In genomic region chr3:46971742-46972141, GRCh38 we compare ENCODE assay signal across 11 cellular contexts. TPM values are rescaled to one million over a fixed set of nuclear protein-coding genes. Genes with fewer than 3 reads are reported as not detected.
A peak's percentile ranks its signal among the peaks of the same experiment; 100 is the strongest.
DNase-seq lines count a peak whose midpoint lies in the region; ATAC-seq and TF ChIP-seq lines count a peak whose summit lies in the region.
"Had no signal": no experiment of that assay in that cellular context is flagged by ENCODE, and none has a peak within 500 bp of the region (broad histone marks: within the 10 kb centered on the region; RNA-seq: fewer than 3 reads in every experiment).

No MANE protein-coding gene starts in this region.

- peaks cover 5% of the 10 kb centered on the region for H3K27me3 Mint-ChIP-seq in activated naive CD4-positive, alpha-beta T cell treated with anti-CD3 and anti-CD28 coated beads, Interleukin-2, amount 10 ng/mL, durations not matched to agents 7 days and 5 days
- peaks cover 8% of the 10 kb centered on the region for H3K27me3 Mint-ChIP-seq in endothelial cell (ENCODE audit: unreplicated experiment)
- H3K27me3 Mint-ChIP-seq in stimulated activated naive CD8-positive, alpha-beta T cell treated with anti-CD3 and anti-CD28 coated beads, Interleukin-15, amount 100 ng/mL, for 72 hours = no peaks in the 10 kb centered on the region

- H3K9me3 Mint-ChIP-seq in activated naive CD4-positive, alpha-beta T cell treated with anti-CD3 and anti-CD28 coated beads, Interleukin-2, amount 10 ng/mL, durations not matched to agents 7 days and 5 days = no peaks in the 10 kb centered on the region
- H3K9me3 Mint-ChIP-seq in endothelial cell (ENCODE audit: unreplicated experiment) = no peaks in the 10 kb centered on the region
- no peaks in the 10 kb centered on the region for H3K9me3 Mint-ChIP-seq in stimulated activated naive CD8-positive, alpha-beta T cell treated with anti-CD3 and anti-CD28 coated beads, Interleukin-15, amount 100 ng/mL, for 72 hours

- H3K36me3 ChIP-seq in OCI-LY7 (ENCODE audit: insufficient read depth, low read length) = peaks cover 86% of the 10 kb centered on the region
- H3K36me3 ChIP-seq: vagina had no signal

- intact Hi-C loops in OCI-LY7 (cut with micrococcal nuclease; ENCODE audit: unreplicated experiment) = loop anchor here (1.0 to 5.0 kb wide), 3 partner anchors 19 to 424 kb away; no protein-coding TSS in a partner anchor

- peaks cover 95% of the 10 kb centered on the region for H3K79me2 ChIP-seq in OCI-LY7 (ENCODE audit: insufficient read depth, low read depth, low read length)

- TF ChIP-seq CTCF in OCI-LY7 (conservative IDR thresholded peaks at IDR 0.05; ENCODE audit: low read length) = 0 out of 2 replicates have a peak, but pooled peaks have one; percentile 13
- no peak for TF ChIP-seq CTCF in endothelial cell (IDR thresholded peaks at IDR 0.05; ENCODE audit: unreplicated experiment)

- peak overlapping the region; percentile 89 for H3K27ac Mint-ChIP-seq in activated naive CD4-positive, alpha-beta T cell treated with anti-CD3 and anti-CD28 coated beads, Interleukin-2, amount 10 ng/mL, durations not matched to agents 7 days and 5 days
- H3K27ac Mint-ChIP-seq in endothelial cell (ENCODE audit: unreplicated experiment) = peak overlapping the region; percentile 34
- peak overlapping the region; percentile 84 to 95 for H3K27ac Mint-ChIP-seq in stimulated activated naive CD8-positive, alpha-beta T cell treated with anti-CD3 and anti-CD28 coated beads, Interleukin-15, amount 100 ng/mL, for 72 hours

- H3K9me3 ChIP-seq in OCI-LY7 (ENCODE audit: low read length) = no peaks in the 10 kb centered on the region
- H3K9me3 ChIP-seq: vagina had no signal

- no peak overlapping the region for H2AFZ ChIP-seq in OCI-LY7 (ENCODE audit: low read length)

- peak overlapping the region; percentile 56 for H3K4me3 ChIP-seq in OCI-LY7 (ENCODE audit: low read depth, low read length, poor library complexity, severe bottlenecking)
- H3K4me3 ChIP-seq: vagina had no signal

- POLR2A ChIA-PET in OCI-LY7 (lab: Charles Lee) = interaction anchor here (1.1 kb wide), 1 partner anchor 13 kb away, joined by 3 read pairs; no protein-coding TSS in a partner anchor

- H3K27ac ChIP-seq in OCI-LY7 (ENCODE audit: low read depth, low read length, poor library complexity, severe bottlenecking) = peak overlapping the region; percentile 87
- H3K27ac ChIP-seq: vagina had no signal

- H3K36me3 Mint-ChIP-seq in activated naive CD4-positive, alpha-beta T cell treated with anti-CD3 and anti-CD28 coated beads, Interleukin-2, amount 10 ng/mL, durations not matched to agents 7 days and 5 days = peaks cover 46% of the 10 kb centered on the region
- peaks cover 14% of the 10 kb centered on the region for H3K36me3 Mint-ChIP-seq in endothelial cell (ENCODE audit: low read depth, unreplicated experiment)

- peak overlapping the region; percentile 88 for H3K4me2 ChIP-seq in OCI-LY7 (ENCODE audit: low read length)

- H3K4me1 ChIP-seq in OCI-LY7 (ENCODE audit: insufficient read depth, low read length, poor library complexity, severe bottlenecking) = peaks cover 84% of the 10 kb centered on the region

- peaks cover 85% of the 10 kb centered on the region for H3K4me1 Mint-ChIP-seq in activated naive CD4-positive, alpha-beta T cell treated with anti-CD3 and anti-CD28 coated beads, Interleukin-2, amount 10 ng/mL, durations not matched to agents 7 days and 5 days
- H3K4me1 Mint-ChIP-seq in endothelial cell (ENCODE audit: unreplicated experiment) = peaks cover 43% of the 10 kb centered on the region
- peaks cover 91% of the 10 kb centered on the region for H3K4me1 Mint-ChIP-seq in stimulated activated naive CD8-positive, alpha-beta T cell treated with anti-CD3 and anti-CD28 coated beads, Interleukin-15, amount 100 ng/mL, for 72 hours

- ATAC-seq in stimulated activated naive CD8-positive, alpha-beta T cell treated with anti-CD3 and anti-CD28 coated beads, Interleukin-15, amount 100 ng/mL, for 72 hours = no peak

- H3K4me3 Mint-ChIP-seq in activated naive CD4-positive, alpha-beta T cell treated with anti-CD3 and anti-CD28 coated beads, Interleukin-2, amount 10 ng/mL, durations not matched to agents 7 days and 5 days = peak overlapping the region; percentile 39
- H3K4me3 Mint-ChIP-seq in endothelial cell (ENCODE audit: unreplicated experiment) = peak overlapping the region; percentile 7
- peak overlapping the region; percentile 76 to 86 for H3K4me3 Mint-ChIP-seq in stimulated activated naive CD8-positive, alpha-beta T cell treated with anti-CD3 and anti-CD28 coated beads, Interleukin-15, amount 100 ng/mL, for 72 hours

- CTCF ChIA-PET in activated naive CD4-positive, alpha-beta T cell treated with anti-CD3 and anti-CD28 coated beads, Interleukin-2, amount 10 ng/mL, durations not matched to agents 7 days and 5 days (lab: Charles Lee) = no interaction called here
- CTCF ChIA-PET in OCI-LY7 (lab: Charles Lee; ENCODE audit: unreplicated experiment) = no interaction called here

- peaks cover 42% of the 10 kb centered on the region for H4K20me1 ChIP-seq in OCI-LY7 (ENCODE audit: insufficient read depth, low read length)

- no peaks in the 10 kb centered on the region for H3K9me2 ChIP-seq in OCI-LY7 (ENCODE audit: insufficient read depth, low read length)

- no TSS peak for BruUV-seq in OCI-LY7 (replicated peaks; lab: Mats Ljungman, UMichigan)

- DNase-seq in activated naive CD4-positive, alpha-beta T cell treated with anti-CD3 and anti-CD28 coated beads, Interleukin-2, amount 10 ng/mL, durations not matched to agents 7 days and 5 days = no peak
- DNase-seq in activated naive CD4-positive, alpha-beta T cell (lab: John Stamatoyannopoulos, UW) = no peak
- DNase-seq in OCI-LY7 (ENCODE audit: low spot score) = peak; percentile 76
- no peak for DNase-seq in endothelial cell (ENCODE audit: low spot score)
- DNase-seq in stimulated activated naive CD8-positive, alpha-beta T cell treated with anti-CD3 and anti-CD28 coated beads, Interleukin-15, amount 100 ng/mL, for 72 hours = no peak
- no peak for DNase-seq in activated CD4-positive, CD25-positive, alpha-beta regulatory T cell (lab: John Stamatoyannopoulos, UW)
- DNase-seq in NCI-H748 treated with DMSO at 0.1 percent for 48 hours (lab: John Stamatoyannopoulos, UW) = no peak
- no peak for DNase-seq in SIG-M5 treated with dmso at 0.1 percent for 504 hours (lab: John Stamatoyannopoulos, UW; ENCODE audit: unreplicated experiment)
- DNase-seq: activated gamma-delta T cell, NCI-H446 had no signal

RNA-seq across cellular contexts. Expression of gene CCDC12, which starts 4.8 kb away (rescaled TPM):
- total RNA-seq in OCI-LY7 (2014; rRNA removed; shearing (Covaris generic)) = 74.9 and 102 TPM in 2 replicates
- total RNA-seq in OCI-LY7 (2022) (107 and 116 TPM in 2 replicates), endothelial cell (ENCODE audit: unreplicated experiment) (36.3 TPM)

RNA-seq across cellular contexts. Expression of gene NBEAL2, which starts 7.7 kb away (rescaled TPM):
- total RNA-seq in OCI-LY7 (2014; rRNA removed; shearing (Covaris generic)) = 53.3 and 74.9 TPM in 2 replicates
- total RNA-seq in OCI-LY7 (2022) (129 and 149 TPM in 2 replicates), endothelial cell (ENCODE audit: unreplicated experiment) (202 TPM)

Comparison
In these comparisons a context has a peak if more than half of its experiments do, and no peak if none do; other contexts are left out.
1. H3K27ac Mint-ChIP-seq: peak in every context shown above with its lines; median percentile 90 in stimulated activated naive CD8-positive, alpha-beta T cell treated with anti-CD3 and anti-CD28 coated beads, Interleukin-15, amount 100 ng/mL, for 72 hours; 89 in activated naive CD4-positive, alpha-beta T cell treated with anti-CD3 and anti-CD28 coated beads, Interleukin-2, amount 10 ng/mL, durations not matched to agents 7 days and 5 days; 34 in endothelial cell.
2. H3K4me3 Mint-ChIP-seq: peak in every context shown above with its lines; median percentile 81 in stimulated activated naive CD8-positive, alpha-beta T cell treated with anti-CD3 and anti-CD28 coated beads, Interleukin-15, amount 100 ng/mL, for 72 hours; 39 in activated naive CD4-positive, alpha-beta T cell treated with anti-CD3 and anti-CD28 coated beads, Interleukin-2, amount 10 ng/mL, durations not matched to agents 7 days and 5 days; 7 in endothelial cell.